In the genomic region with DNA sequence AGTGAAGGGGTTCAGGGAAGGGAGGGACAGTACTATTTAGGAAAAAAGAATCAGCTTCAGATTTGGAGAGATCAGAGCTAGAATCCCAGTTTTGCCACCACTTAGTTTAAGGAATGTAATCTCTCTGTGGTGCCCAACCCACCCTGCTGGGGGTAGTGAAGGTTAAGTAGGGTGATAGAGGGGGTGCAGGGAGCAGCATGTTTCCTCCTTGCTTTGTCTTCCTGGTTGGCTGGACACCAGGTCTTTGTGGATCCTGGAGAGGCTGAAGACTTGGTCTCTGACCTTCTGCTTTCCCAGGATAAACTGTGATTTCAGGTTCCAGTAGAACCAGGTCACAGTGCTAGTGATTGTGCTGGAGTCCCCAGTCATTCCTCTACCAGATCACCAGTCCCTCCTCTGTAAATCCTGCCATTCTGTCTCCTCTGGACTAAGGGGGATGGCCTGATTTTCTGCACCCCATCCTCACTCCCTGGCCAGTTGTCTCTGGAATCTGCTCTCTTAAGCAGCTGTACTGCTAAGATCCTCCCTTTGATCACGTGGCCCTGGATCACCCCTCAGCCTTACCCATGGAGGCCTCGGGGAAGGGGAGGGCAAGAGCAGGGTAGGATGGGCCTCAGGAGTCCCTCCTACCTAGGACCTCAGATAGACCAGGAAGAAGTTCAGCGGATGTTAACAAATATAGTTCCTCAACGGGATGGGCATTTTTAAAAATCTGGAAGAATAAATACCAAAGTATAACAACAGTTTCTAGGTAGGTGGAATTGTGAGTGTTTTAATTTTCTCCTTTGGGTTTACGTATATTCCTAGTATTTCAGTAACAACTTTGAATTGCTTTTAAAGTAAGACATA, we compare ENCODE assay signal across 7 cellular contexts. TPM values are rescaled to one million over a fixed set of nuclear protein-coding genes. Genes with fewer than 3 reads are reported as not detected.
DNase-seq lines count a peak whose midpoint lies in the region; ATAC-seq and TF ChIP-seq lines count a peak whose summit lies in the region.
"Had no signal": no experiment of that assay in that cellular context is flagged by ENCODE, and none has a peak within 500 bp of the region (broad histone marks: within the 10 kb centered on the region; RNA-seq: fewer than 3 reads in every experiment).

No MANE protein-coding gene starts in this region.

- no peak overlapping the region for H3K4me2 ChIP-seq in mammary epithelial cell (ENCODE audit: insufficient read depth, low read depth, low read length)

- no peak overlapping the region for H2AFZ ChIP-seq in mammary epithelial cell (ENCODE audit: low read depth, low read length)

- no peaks in the 10 kb centered on the region for H3K9me3 ChIP-seq in breast epithelium
- H3K9me3 ChIP-seq in mammary epithelial cell (replicated peaks; ENCODE audit: insufficient read depth, low read length): no peaks in the 10 kb centered on the region
- H3K9me3 ChIP-seq in uterus: no peaks in the 10 kb centered on the region

- no peak for TF ChIP-seq CTCF in breast epithelium (IDR thresholded peaks at IDR 0.05)
- TF ChIP-seq CTCF in mammary epithelial cell (conservative IDR thresholded peaks at IDR 0.05 in 1 of 2, IDR thresholded peaks at IDR 0.05 in 1 of 2; ENCODE audit: extremely low read depth in 1 of 2, insufficient read depth in 1 of 2, low read depth in 1 of 2, low read length in 2 of 2): no peak
- TF ChIP-seq CTCF in uterus (IDR thresholded peaks at IDR 0.05): no peak

- TF ChIP-seq POLR2A in breast epithelium (IDR thresholded peaks at IDR 0.05) (no peak), uterus (IDR thresholded peaks at IDR 0.05) (no peak)

- H3K4me3 ChIP-seq in breast epithelium (peak overlapping the region in 1 of 3 donors; percentile 20), mammary epithelial cell (replicated peaks in 1 of 3; ENCODE audit: insufficient read depth in 1 of 3, low read depth in 2 of 3, low read length in 3 of 3) (no peak overlapping the region), uterus (no peak overlapping the region)

- H4K20me1 ChIP-seq in mammary epithelial cell (ENCODE audit: insufficient read depth, low read length): no peaks in the 10 kb centered on the region

- H3K4me1 ChIP-seq in breast epithelium: peaks cover 0 to 8% of the 10 kb centered on the region in 2 donors
- peaks cover 32% of the 10 kb centered on the region for H3K4me1 ChIP-seq in mammary epithelial cell (ENCODE audit: insufficient read depth, low read length)
- H3K4me1 ChIP-seq in uterus: peaks cover 0 to 5% of the 10 kb centered on the region in 2 donors

- H3K27me3 ChIP-seq in breast epithelium: no peaks in the 10 kb centered on the region
- no peaks in the 10 kb centered on the region for H3K27me3 ChIP-seq in mammary epithelial cell (ENCODE audit: insufficient read depth, low read length)
- no peaks in the 10 kb centered on the region for H3K27me3 ChIP-seq in uterus

- ATAC-seq in left ventricle myocardium superior: no peak
- ATAC-seq in HG03521 (IDR thresholded peaks at IDR 0.05; ENCODE audit: unreplicated experiment): no peak
- no peak for ATAC-seq in activated CD4-positive, CD25-positive, alpha-beta regulatory T cell treated with anti-CD3 and anti-CD28 coated beads, Interleukin-2, amount 50 U/mL, for 24 hours
- ATAC-seq: activated CD4-positive, alpha-beta T cell treated with anti-CD3 and anti-CD28 coated beads for 36 hours had no signal

- intact Hi-C loops in breast epithelium (cut with DNase I; ENCODE audit: low total_unique reads) (no loop called here), mammary epithelial cell (cut with micrococcal nuclease) (no loop called here), left ventricle myocardium superior (cut with micrococcal nuclease) (no loop called here), uterus (cut with DNase I; ENCODE audit: low total_unique reads) (no loop called here)

- H3K9ac ChIP-seq in mammary epithelial cell (ENCODE audit: insufficient read depth, low read length): no peak overlapping the region

- in situ Hi-C loops in mammary epithelial cell (cut with MboI; ENCODE audit: low sequenced_read_pairs in 2 of 2): no loop called here

- BruUV-seq in mammary epithelial cell (replicated peaks; lab: Mats Ljungman, UMichigan): no TSS peak

- WGBS in mammary epithelial cell (ENCODE audit: low coverage, missing lambda C conversion rate): 42% methylated on average over 5 of the region's 5 CpGs

- DNase-seq in breast epithelium (ENCODE audit: low spot score in 2 of 2) (peak in 1 of 2 donors; percentile 57), mammary epithelial cell (no peak), left ventricle myocardium superior (peak; percentile 68), uterus (peak; percentile 75 to 82)
- DNase-seq: activated CD4-positive, alpha-beta T cell treated with anti-CD3 and anti-CD28 coated beads for 36 hours had no signal

- no peaks in the 10 kb centered on the region for H3K36me3 ChIP-seq in breast epithelium
- no peaks in the 10 kb centered on the region for H3K36me3 ChIP-seq in mammary epithelial cell (ENCODE audit: insufficient read depth, low read length)
- no peaks in the 10 kb centered on the region for H3K36me3 ChIP-seq in uterus

- CTCF ChIA-PET in mammary epithelial cell (lab: Charles Lee; ENCODE audit: low non-redundant PET): no interaction called here

- H3K79me2 ChIP-seq in mammary epithelial cell (ENCODE audit: insufficient read depth, low read length): no peaks in the 10 kb centered on the region

- peak overlapping the region; percentile 48 to 76 for H3K27ac ChIP-seq in breast epithelium
- H3K27ac ChIP-seq in mammary epithelial cell (ENCODE audit: insufficient read depth, low read depth, low read length): no peak overlapping the region
- peak overlapping the region; percentile 65 to 96 for H3K27ac ChIP-seq in uterus

- dilution Hi-C loops in mammary epithelial cell (cut with HindIII; ENCODE audit: low sequenced_read_pairs): no loop called here

RNA-seq across cellular contexts. Expression of a gene that starts 3.1 kb away (rescaled TPM):
- 10 to 100 TPM; 16.4 to 28.8 (median 24.6) TPM for total RNA-seq in breast epithelium
- 10 to 100 TPM; 10.3 to 19.0 TPM for total RNA-seq in mammary epithelial cell
- 12.3 TPM for polyA plus RNA-seq in mammary epithelial cell
- 42.1 TPM for polyA minus RNA-seq in mammary epithelial cell
- total RNA-seq in left ventricle myocardium superior: 4.2 TPM
- 10 to 100 TPM; 13.8 to 65.8 (median 34.7) TPM for total RNA-seq in uterus

RNA-seq across cellular contexts. Expression of a gene that starts 5.0 kb away (rescaled TPM):
- 10 to 100 TPM; 24.8 to 45.1 (median 37.0) TPM for total RNA-seq in breast epithelium
- total RNA-seq in mammary epithelial cell: 10 to 100 TPM; 21.2 to 32.2 TPM
- 36.3 TPM for polyA plus RNA-seq in mammary epithelial cell
- 16.7 TPM for polyA minus RNA-seq in mammary epithelial cell
- total RNA-seq in left ventricle myocardium superior: 10.1 TPM
- 10 to 100 TPM in 3 of 4 donors, 1 to 10 TPM in 1; 6.7 to 33.2 (median 19.0) TPM for total RNA-seq in uterus

RNA-seq across cellular contexts. Expression of a gene that starts 11.2 kb away (rescaled TPM):
- under 1 TPM in 1 of 3 donors, not detected in 2; 0.98 TPM for total RNA-seq in breast epithelium
- total RNA-seq in mammary epithelial cell: not detected
- not detected for polyA plus RNA-seq in mammary epithelial cell
- not detected for polyA minus RNA-seq in mammary epithelial cell
- not detected for total RNA-seq in left ventricle myocardium superior
- total RNA-seq in uterus: not detected
- total RNA-seq: activated CD4-positive, alpha-beta T cell treated with anti-CD3 and anti-CD28 coated beads for 36 hours had no signal

RNA-seq across cellular contexts. Expression of a gene that starts 44.2 kb away (rescaled TPM):
- total RNA-seq in breast epithelium: 100 to 1,000 TPM; 512 to 722 (median 529) TPM
- 100 to 1,000 TPM; 187 to 654 TPM for total RNA-seq in mammary epithelial cell
- 202 TPM for polyA plus RNA-seq in mammary epithelial cell
- 842 TPM for polyA minus RNA-seq in mammary epithelial cell
- total RNA-seq in left ventricle myocardium superior: 557 TPM
- total RNA-seq in uterus: 100 to 1,000 TPM; 364 to 929 (median 383) TPM

RNA-seq across cellular contexts. Expression of a gene that starts 54.6 kb away (rescaled TPM):
- total RNA-seq in breast epithelium (10 to 100 TPM; 57.1 to 65.1 (median 61.0) TPM), mammary epithelial cell (100 to 1,000 TPM in 1 of 2 donors, 10 to 100 TPM in 1; 43.5 to 158 TPM), left ventricle myocardium superior (56.1 TPM), uterus (10 to 100 TPM in 3 of 4 donors, 1 to 10 TPM in 1; 2.6 to 88.2 (median 20.1) TPM)
- polyA plus RNA-seq in mammary epithelial cell: 91.8 TPM
- 102 TPM for polyA minus RNA-seq in mammary epithelial cell
